In the genomic region with DNA sequence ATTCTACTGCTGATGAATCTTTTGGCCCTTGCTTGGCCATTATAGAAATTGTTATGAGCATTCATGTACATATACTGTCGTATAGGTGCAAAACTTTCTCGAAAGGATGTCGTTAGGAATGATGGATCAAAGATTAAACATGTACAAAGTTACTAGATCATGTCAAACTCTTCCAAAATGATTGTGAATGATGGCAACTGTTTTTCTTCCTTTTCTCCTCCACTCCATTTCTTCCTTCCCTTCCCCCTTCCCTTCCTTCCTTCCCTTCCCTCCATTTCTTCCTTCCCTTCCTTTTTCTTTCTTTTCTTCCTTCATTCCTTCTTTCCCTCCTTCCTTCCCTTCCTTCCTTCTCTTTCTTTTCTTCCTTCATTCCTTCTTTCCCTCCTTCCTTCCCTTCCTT, we compare ENCODE assay signal across 7 cellular contexts.
"Had no signal": no experiment of that assay in that cellular context is flagged by ENCODE, and none has a peak within 500 bp of the region (broad histone marks: within the 10 kb centered on the region; RNA-seq: fewer than 3 reads in every experiment).

No MANE protein-coding gene starts in this region.

- FAIRE-seq: GM12878, GM12891, GM12892, GM18507, GM19239 had no signal

- ATAC-seq: GM12878 had no signal

- DNase-seq: GDM1, GF-D8 had no signal

- H3K4me3 ChIP-seq: GM12878 had no signal
